Comparison of ENCODE assay signal across 7 cellular contexts in the genomic region with DNA sequence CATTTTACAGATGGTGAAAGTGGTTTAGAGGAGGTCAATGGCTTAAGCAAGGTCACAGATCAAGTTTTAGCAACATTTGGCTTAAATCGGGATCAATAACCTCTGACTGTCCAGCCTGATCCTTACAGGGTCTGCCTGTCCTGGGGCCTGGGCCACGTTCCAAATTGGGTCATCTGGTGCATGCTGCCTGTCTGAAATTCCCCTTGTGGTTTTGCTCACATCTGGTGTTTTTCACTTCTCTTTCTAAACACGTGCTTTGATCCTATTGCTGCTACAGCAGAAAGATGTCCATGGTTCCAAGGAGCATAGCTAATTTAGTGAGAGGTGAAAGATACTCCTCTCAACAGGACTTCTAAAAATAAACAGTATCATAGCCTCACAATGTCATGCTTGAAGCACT.
DNase-seq lines count a peak whose midpoint lies in the region; ATAC-seq lines count a peak whose summit lies in the region.
"Not testable (repeated sequence)": the region's sequence is repeated elsewhere in the genome, so short reads cannot be mapped to it uniquely, and the experiment has no call there.

No MANE protein-coding gene starts in this region.

- H3K4me1 Mint-ChIP-seq in activated naive CD8-positive, alpha-beta T cell treated with anti-CD3 and anti-CD28 coated beads, Interleukin-2, amount 50 U/mL, for 24 hours; memory B cell: not testable (repeated sequence)

- H3K27ac Mint-ChIP-seq in activated naive CD8-positive, alpha-beta T cell treated with anti-CD3 and anti-CD28 coated beads, Interleukin-2, amount 50 U/mL, for 24 hours; memory B cell: not testable (repeated sequence)

- ATAC-seq in GM18868 (IDR thresholded peaks at IDR 0.05; ENCODE audit: unreplicated experiment) (peak; percentile 83), GM19455 (IDR thresholded peaks at IDR 0.05; ENCODE audit: unreplicated experiment) (peak; percentile 63), GM21825 (IDR thresholded peaks at IDR 0.05; ENCODE audit: unreplicated experiment) (peak; percentile 66), HG02981 (IDR thresholded peaks at IDR 0.05; ENCODE audit: unreplicated experiment) (peak; percentile 55), HG03439 (IDR thresholded peaks at IDR 0.05; ENCODE audit: unreplicated experiment) (peak; percentile 71), memory B cell (ENCODE audit: low read depth) (peak; percentile 86)
- peak; percentile 56 for ATAC-seq in activated naive CD8-positive, alpha-beta T cell treated with anti-CD3 and anti-CD28 coated beads, Interleukin-2, amount 50 U/mL, for 24 hours

- H3K36me3 Mint-ChIP-seq in activated naive CD8-positive, alpha-beta T cell treated with anti-CD3 and anti-CD28 coated beads, Interleukin-2, amount 50 U/mL, for 24 hours (ENCODE audit: low read depth); memory B cell: not testable (repeated sequence)

- not testable (repeated sequence) for H3K4me3 Mint-ChIP-seq in activated naive CD8-positive, alpha-beta T cell treated with anti-CD3 and anti-CD28 coated beads, Interleukin-2, amount 50 U/mL, for 24 hours; memory B cell

- not testable (repeated sequence) for H3K9me3 Mint-ChIP-seq in activated naive CD8-positive, alpha-beta T cell treated with anti-CD3 and anti-CD28 coated beads, Interleukin-2, amount 50 U/mL, for 24 hours; memory B cell

- not testable (repeated sequence) for H3K27me3 Mint-ChIP-seq in activated naive CD8-positive, alpha-beta T cell treated with anti-CD3 and anti-CD28 coated beads, Interleukin-2, amount 50 U/mL, for 24 hours; memory B cell

- not testable (repeated sequence) for DNase-seq in activated naive CD8-positive, alpha-beta T cell treated with anti-CD3 and anti-CD28 coated beads, Interleukin-2, amount 50 U/mL, for 24 hours; memory B cell (ENCODE audit: low spot score in 2 of 2)
